ENCODE assay signal across 8 cellular contexts in the genomic region with DNA sequence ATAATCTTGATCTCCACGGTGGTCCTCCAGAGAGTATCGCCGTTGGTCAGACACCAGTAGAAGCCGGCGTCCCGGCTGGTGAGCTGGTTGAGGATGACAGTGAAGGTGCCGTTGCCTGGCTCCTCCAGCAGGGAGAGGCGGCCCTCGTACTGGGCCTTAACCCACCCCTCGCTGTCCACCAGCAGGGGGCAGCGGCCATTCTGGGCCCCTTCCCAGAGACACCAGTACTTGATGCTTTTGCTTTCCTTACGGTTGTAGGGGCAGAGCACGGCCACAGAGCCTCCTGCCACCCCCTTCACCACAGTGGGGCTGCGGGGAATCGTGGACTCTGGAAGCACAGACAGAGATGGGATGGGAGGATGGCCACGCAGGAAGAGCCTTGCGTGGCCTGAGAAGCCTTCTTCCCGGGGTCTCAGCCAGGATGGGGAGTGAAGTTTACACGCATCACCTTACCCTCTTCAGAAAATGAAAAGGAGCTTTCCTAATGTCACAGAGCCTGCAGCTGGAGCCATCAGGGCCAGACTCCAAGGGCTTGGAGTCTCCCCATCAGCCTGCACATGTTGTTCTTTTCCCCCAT. TPM values are rescaled to one million over a fixed set of nuclear protein-coding genes. Genes with fewer than 3 reads are reported as not detected.
DNase-seq lines count a peak whose midpoint lies in the region; ATAC-seq and TF ChIP-seq lines count a peak whose summit lies in the region.

No MANE protein-coding gene starts in this region.

- BruUV-seq in Panc1 (replicated peaks; lab: Mats Ljungman, UMichigan) (no TSS peak), MCF 10A (replicated peaks; lab: Mats Ljungman, UMichigan) (no TSS peak)

- H3K27ac ChIP-seq in heart left ventricle (no peak overlapping the region), Panc1 (ENCODE audit: low read length) (no peak overlapping the region)

- no peak for TF ChIP-seq POLR2A in heart left ventricle (IDR thresholded peaks at IDR 0.05)

- in situ Hi-C loops in Panc1 (cut with HindIII; ENCODE audit: low pct_unique_long_range_greater_than_20kb, low sequenced_read_pairs): no loop called here

- H3K27ac Mint-ChIP-seq in MCF 10A (ENCODE audit: low read depth, unreplicated experiment): no peak overlapping the region

- intact Hi-C loops in heart left ventricle (cut with DNase I) (no loop called here), cardiac septum (cut with DNase I) (loop anchor here (2.0 kb wide), 1 partner anchor 47 kb away; no protein-coding TSS in a partner anchor), Panc1 (cut with micrococcal nuclease; ENCODE audit: unreplicated experiment) (no loop called here), MCF 10A (cut with micrococcal nuclease) (loop anchor here (1.0 kb wide), 1 partner anchor 143 kb away; no protein-coding TSS in a partner anchor), mucosa of descending colon (cut with DNase I, micrococcal nuclease) (no loop called here)

- CTCF ChIA-PET in Panc1 (lab: Charles Lee): no interaction called here
- CTCF ChIA-PET in MCF 10A (lab: Yijun Ruan, JAX): interaction anchor here (0.5 to 7.9 kb wide), 12 partner anchors 10 to 357 kb away, joined by 3 to 74 read pairs (median 4); a partner anchor contains a TSS

- DNase-seq in heart left ventricle (peak in 1 of 5 donors; percentile 30), cardiac septum (ENCODE audit: low spot score) (no peak), Panc1 (ENCODE audit: low read depth, low spot score) (no peak), MCF 10A (ENCODE audit: unreplicated experiment) (peak; percentile 62), mucosa of descending colon (peak; percentile 60 to 71 (median 66)), SHP77 (lab: John Stamatoyannopoulos, UW) (no peak)

- no peaks in the 10 kb centered on the region for H3K27me3 Mint-ChIP-seq in MCF 10A (ENCODE audit: insufficient read depth, unreplicated experiment)

- POLR2A ChIA-PET in Panc1 (lab: Charles Lee): no interaction called here
- POLR2A ChIA-PET in MCF 10A (lab: Yijun Ruan, JAX): interaction anchor here (0.7 to 1.3 kb wide), 2 partner anchors 26 to 141 kb away, joined by 3 read pairs; no protein-coding TSS in a partner anchor

- peaks cover 8% of the 10 kb centered on the region for H3K4me1 Mint-ChIP-seq in MCF 10A (ENCODE audit: insufficient read depth, unreplicated experiment)

- H3K4me1 ChIP-seq in heart left ventricle (peaks cover 0 to 3% (median 0%) of the 10 kb centered on the region in 12 donors), Panc1 (ENCODE audit: control insufficient read depth, insufficient read depth, low read length) (no peaks in the 10 kb centered on the region), mucosa of descending colon (ENCODE audit: low read depth) (peaks cover 6% of the 10 kb centered on the region)

- WGBS in heart left ventricle, 4 donors: 53 to 76% (median 60%) methylated on average over 18 to 19 of the region's 19 CpGs

- TF ChIP-seq CTCF in heart left ventricle (IDR thresholded peaks at IDR 0.05): peak in 11 of 12 donors; percentile 11 to 50 (median 33)
- peak; percentile 60 for TF ChIP-seq CTCF in Panc1 (IDR thresholded peaks at IDR 0.05)
- peak; percentile 59 for TF ChIP-seq CTCF in MCF 10A (IDR thresholded peaks at IDR 0.05; ENCODE audit: unreplicated experiment)
- no peak for TF ChIP-seq CTCF in mucosa of descending colon (IDR thresholded peaks at IDR 0.05)

- H3K9me3 ChIP-seq in heart left ventricle: no peaks in the 10 kb centered on the region
- no peaks in the 10 kb centered on the region for H3K9me3 ChIP-seq in Panc1 (ENCODE audit: control insufficient read depth, insufficient read depth, low read depth, low read length)
- no peaks in the 10 kb centered on the region for H3K9me3 ChIP-seq in mucosa of descending colon

- H3K27me3 ChIP-seq in heart left ventricle: no peaks in the 10 kb centered on the region
- H3K27me3 ChIP-seq in Panc1 (ENCODE audit: control insufficient read depth, insufficient read depth, low read length): no peaks in the 10 kb centered on the region

- ATAC-seq in heart left ventricle: peak in 1 of 4 donors; percentile 56
- peak; percentile 79 for ATAC-seq in Panc1
- peak; percentile 33 for ATAC-seq in mucosa of descending colon
- ATAC-seq in HG02759 (IDR thresholded peaks at IDR 0.05; ENCODE audit: unreplicated experiment): no peak
- no peak for ATAC-seq in GM18867 (IDR thresholded peaks at IDR 0.05; ENCODE audit: unreplicated experiment)

- no peaks in the 10 kb centered on the region for H3K9me3 Mint-ChIP-seq in MCF 10A (ENCODE audit: unreplicated experiment)

- H3K4me3 Mint-ChIP-seq in MCF 10A (ENCODE audit: unreplicated experiment): no peak overlapping the region

- H3K36me3 Mint-ChIP-seq in MCF 10A (ENCODE audit: insufficient read depth, unreplicated experiment): no peaks in the 10 kb centered on the region

- H3K4me3 ChIP-seq in heart left ventricle (no peak overlapping the region), Panc1 (ENCODE audit: low read depth in 2 of 2, low read length in 2 of 2) (no peak overlapping the region), mucosa of descending colon (no peak overlapping the region)

- H3K36me3 ChIP-seq in heart left ventricle (no peaks in the 10 kb centered on the region), Panc1 (ENCODE audit: control insufficient read depth, insufficient read depth, low read length) (no peaks in the 10 kb centered on the region), mucosa of descending colon (ENCODE audit: low read depth) (peaks cover 6% of the 10 kb centered on the region)

RNA-seq across cellular contexts. Expression of a gene that starts 10.7 kb away (rescaled TPM):
- total RNA-seq in heart left ventricle (under 1 TPM in 2 of 9 donors, not detected in 7; 0.42 to 0.49 TPM), cardiac septum (0.22 TPM), Panc1 (2021; ENCODE audit: unreplicated experiment) (1.4 TPM), MCF 10A (2022) (not detected in 2 replicates), mucosa of descending colon (over 10,000 TPM in 1 of 3 donors, 1,000 to 10,000 TPM in 2; 4,355 to 12,072 (median 9,452) TPM)
- polyA plus RNA-seq in heart left ventricle: under 1 TPM; 0.04 to 0.64 TPM
- polyA plus RNA-seq in Panc1 (2012; ENCODE audit: insufficient read length): not detected

RNA-seq across cellular contexts. Expression of a gene that starts 13.8 kb away (rescaled TPM):
- total RNA-seq in heart left ventricle (10 to 100 TPM in 1 of 9 donors, 1 to 10 TPM in 8; 1.3 to 16.3 (median 3.2) TPM), cardiac septum (4.4 TPM), Panc1 (2021; ENCODE audit: unreplicated experiment) (0.41 TPM), MCF 10A (2022) (10.1 and 18.0 TPM in 2 replicates), mucosa of descending colon (1 to 10 TPM; 1.6 to 5.6 (median 4.6) TPM)
- polyA plus RNA-seq in heart left ventricle: 1 to 10 TPM in 1 of 2 donors, under 1 TPM in 1; 0.99 to 4.0 TPM
- not detected for polyA plus RNA-seq in Panc1 (2012; ENCODE audit: insufficient read length)

RNA-seq across cellular contexts. Expression of a gene that starts 34.7 kb away (rescaled TPM):
- not detected for total RNA-seq in heart left ventricle
- not detected for polyA plus RNA-seq in heart left ventricle
- total RNA-seq in cardiac septum: not detected
- total RNA-seq in Panc1 (2021; ENCODE audit: unreplicated experiment): not detected
- not detected for polyA plus RNA-seq in Panc1 (2012; ENCODE audit: insufficient read length)
- total RNA-seq in MCF 10A (2022): not detected in 2 replicates
- total RNA-seq in mucosa of descending colon: under 1 TPM; 0.41 to 0.98 (median 0.84) TPM

RNA-seq across cellular contexts. Expression of a gene that starts 38.3 kb away (rescaled TPM):
- not detected for total RNA-seq in heart left ventricle
- 1 to 10 TPM in 1 of 2 donors, not detected in 1; 1.6 TPM for polyA plus RNA-seq in heart left ventricle
- total RNA-seq in cardiac septum: not detected
- not detected for total RNA-seq in Panc1 (2021; ENCODE audit: unreplicated experiment)
- polyA plus RNA-seq in Panc1 (2012; ENCODE audit: insufficient read length): not detected
- 0.58 and 1.1 TPM in 2 replicates for total RNA-seq in MCF 10A (2022)
- total RNA-seq in mucosa of descending colon: not detected

Comparison
In these comparisons a context has a peak if more than half of its experiments do, and no peak if none do; other contexts are left out.
1. intact Hi-C loops: an anchor here in cardiac septum (2.0 kb wide) and MCF 10A (1.0 kb wide); none called in heart left ventricle, Panc1 and mucosa of descending colon.
2. ATAC-seq: peak in Panc1 (single experiment) and mucosa of descending colon (single experiment); none in HG02759 (single experiment) and GM18867 (single experiment).
3. DNase-seq: peak in MCF 10A (single experiment) and mucosa of descending colon (3 of 3); none in cardiac septum (single experiment), Panc1 (single experiment) and SHP77 (0 of 2).
4. RNA of a gene that starts 10.7 kb away (total RNA-seq): 4,355 to 12,072 TPM in mucosa of descending colon; 1.4 TPM in Panc1 (single experiment), 0.22 TPM in cardiac septum (single experiment), not detected in MCF 10A and 0.42 to 0.49 TPM in heart left ventricle; every median in the first group is over 1,000 times any median in the second.